Comparison of ENCODE assay signal across 13 cellular contexts in the genomic region with DNA sequence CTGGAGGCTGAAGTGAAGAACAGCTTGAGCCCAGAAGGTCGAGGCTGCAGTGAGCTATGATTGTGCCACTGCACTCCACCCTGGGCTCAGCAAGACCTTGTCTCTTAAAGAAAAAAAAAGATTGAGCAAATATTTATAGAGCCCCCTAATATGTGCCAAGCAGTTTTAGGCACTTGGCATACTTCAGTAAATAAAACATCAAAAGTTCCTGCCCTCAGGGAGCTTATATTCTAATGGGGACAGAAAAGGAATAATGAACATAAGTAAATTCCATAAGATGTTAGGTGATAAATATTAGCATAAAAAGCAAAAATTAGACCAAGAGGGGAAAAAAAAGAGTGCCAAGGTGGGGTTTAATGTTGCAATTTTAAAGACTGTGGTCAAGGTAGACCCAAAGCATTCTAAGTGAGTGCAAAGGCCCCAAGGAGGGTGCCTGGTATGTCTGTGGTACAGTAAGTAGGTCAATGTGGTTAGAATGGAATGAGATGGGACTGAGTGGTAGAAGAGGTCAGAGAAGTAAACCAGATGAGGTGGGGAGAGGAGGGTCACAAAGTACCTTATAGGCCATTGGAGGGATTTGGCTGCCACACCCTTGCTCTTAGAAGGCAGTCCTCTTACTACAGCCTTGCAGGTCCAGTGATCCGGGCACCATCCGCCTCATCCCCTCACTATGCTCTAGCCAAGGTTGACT. TPM values are rescaled to one million over a fixed set of nuclear protein-coding genes. Genes with fewer than 3 reads are reported as not detected.
DNase-seq lines count a peak whose midpoint lies in the region; TF ChIP-seq lines count a peak whose summit lies in the region.
"Had no signal": no experiment of that assay in that cellular context is flagged by ENCODE, and none has a peak within 500 bp of the region (broad histone marks: within the 10 kb centered on the region; RNA-seq: fewer than 3 reads in every experiment).

No MANE protein-coding gene starts in this region.

- H3K36me3 ChIP-seq in neuronal stem cell (replicated peaks in 1 of 2; ENCODE audit: control insufficient read depth in 2 of 2, insufficient read depth in 2 of 2, low read length in 2 of 2): peaks cover 25 to 56% of the 10 kb centered on the region in 2 donors

- H3K27ac ChIP-seq in neuronal stem cell (replicated peaks; ENCODE audit: low read length): no peak overlapping the region
- H3K27ac ChIP-seq: prostate gland, upper lobe of left lung had no signal

- peaks cover 6% of the 10 kb centered on the region for H3K36me3 Mint-ChIP-seq in activated naive CD4-positive, alpha-beta T cell treated with anti-CD3 and anti-CD28 coated beads, Interleukin-2, amount 50 U/mL, for 24 hours
- no peaks in the 10 kb centered on the region for H3K36me3 Mint-ChIP-seq in glutamatergic neuron (ENCODE audit: unreplicated experiment)

- no peaks in the 10 kb centered on the region for H3K27me3 ChIP-seq in neuronal stem cell (ENCODE audit: control insufficient read depth in 3 of 3, insufficient read depth in 3 of 3, low read depth in 1 of 3, low read length in 3 of 3)
- H3K27me3 ChIP-seq: upper lobe of left lung had no signal

- H3K27ac Mint-ChIP-seq in activated naive CD4-positive, alpha-beta T cell treated with anti-CD3 and anti-CD28 coated beads, Interleukin-2, amount 50 U/mL, for 24 hours: peak overlapping the region; percentile 63
- H3K27ac Mint-ChIP-seq in glutamatergic neuron (ENCODE audit: unreplicated experiment): peak overlapping the region; percentile 39

- no peak overlapping the region for H3K4me2 ChIP-seq in neuronal stem cell (ENCODE audit: insufficient read depth, low read length, poor library complexity, severe bottlenecking)

- H3K18ac ChIP-seq in neuronal stem cell (ENCODE audit: low read length): no peak overlapping the region

- H3K9me3 Mint-ChIP-seq in activated naive CD4-positive, alpha-beta T cell treated with anti-CD3 and anti-CD28 coated beads, Interleukin-2, amount 50 U/mL, for 24 hours: no peaks in the 10 kb centered on the region
- peaks cover 3% of the 10 kb centered on the region for H3K9me3 Mint-ChIP-seq in glutamatergic neuron (ENCODE audit: unreplicated experiment)

- peak overlapping the region; percentile 100 for H3K4me3 Mint-ChIP-seq in activated naive CD4-positive, alpha-beta T cell treated with anti-CD3 and anti-CD28 coated beads, Interleukin-2, amount 50 U/mL, for 24 hours
- peak overlapping the region; percentile 47 for H3K4me3 Mint-ChIP-seq in glutamatergic neuron (ENCODE audit: unreplicated experiment)

- H3K23ac ChIP-seq in neuronal stem cell (ENCODE audit: low read depth, low read length, poor library complexity): no peak overlapping the region

- H3K27me3 Mint-ChIP-seq in activated naive CD4-positive, alpha-beta T cell treated with anti-CD3 and anti-CD28 coated beads, Interleukin-2, amount 50 U/mL, for 24 hours: no peaks in the 10 kb centered on the region
- H3K27me3 Mint-ChIP-seq in glutamatergic neuron (ENCODE audit: unreplicated experiment): no peaks in the 10 kb centered on the region

- peaks cover 11% of the 10 kb centered on the region for H3K79me1 ChIP-seq in neuronal stem cell (ENCODE audit: low read depth, low read length)

- peaks cover 0 to 2% of the 10 kb centered on the region in 2 donors for H3K9me3 ChIP-seq in neuronal stem cell (replicated peaks in 1 of 2; ENCODE audit: control insufficient read depth in 2 of 2, insufficient read depth in 1 of 2, low read depth in 1 of 2, low read length in 2 of 2)
- H3K9me3 ChIP-seq: prostate gland, upper lobe of left lung had no signal

- no peak overlapping the region for H2BK5ac ChIP-seq in neuronal stem cell (ENCODE audit: low read length)

- no peak overlapping the region for H2AK5ac ChIP-seq in neuronal stem cell (ENCODE audit: low read depth, low read length)

- peaks cover 6 to 12% of the 10 kb centered on the region in 2 donors for H3K4me1 ChIP-seq in neuronal stem cell (ENCODE audit: control insufficient read depth in 2 of 2, insufficient read depth in 1 of 2, low read depth in 1 of 2, low read length in 2 of 2)
- H3K4me1 ChIP-seq: prostate gland had no signal

- intact Hi-C loops in head of caudate nucleus (cut with DNase I): no loop called here

- H2BK120ac ChIP-seq in neuronal stem cell (ENCODE audit: low read depth, low read length): no peak overlapping the region

- no peak overlapping the region for H2AFZ ChIP-seq in neuronal stem cell (ENCODE audit: low read length)

- no peak overlapping the region for H2BK15ac ChIP-seq in neuronal stem cell (ENCODE audit: low read length)

- WGBS in neuronal stem cell (ENCODE audit: extremely low coverage in 2 of 2, insufficient read length in 2 of 2, insufficient replicate concordance in 1 of 2), 2 donors: no CpG with 5 or more reads among the region's 3 CpGs

- H4K91ac ChIP-seq in neuronal stem cell (ENCODE audit: low read depth, low read length, poor library complexity): no peak overlapping the region

- no peak overlapping the region for H4K8ac ChIP-seq in neuronal stem cell (ENCODE audit: low read depth, low read length)

- H3K9ac ChIP-seq in neuronal stem cell (ENCODE audit: low read depth, low read length, poor library complexity): no peak overlapping the region

- DNase-seq in activated naive CD4-positive, alpha-beta T cell (lab: John Stamatoyannopoulos, UW): no peak
- peak; percentile 41 for DNase-seq in SW480 (ENCODE audit: low spot score)
- no peak for DNase-seq in glutamatergic neuron
- no peak for DNase-seq in activated CD4-positive, CD25-positive, alpha-beta regulatory T cell treated with anti-CD3 and anti-CD28 coated beads, Interleukin-2, amount 50 U/mL, for 72 hours
- no peak for DNase-seq in head of caudate nucleus
- DNase-seq in iPS-NIHi11 (ENCODE audit: low spot score): no peak
- DNase-seq in neuronal stem cell (ENCODE audit: low spot score): no peak
- DNase-seq: mesendoderm, NCI-H2081, NCI-H69, upper lobe of left lung had no signal

- H3K4me1 Mint-ChIP-seq in activated naive CD4-positive, alpha-beta T cell treated with anti-CD3 and anti-CD28 coated beads, Interleukin-2, amount 50 U/mL, for 24 hours: peaks cover 63% of the 10 kb centered on the region
- H3K4me1 Mint-ChIP-seq in glutamatergic neuron (ENCODE audit: low read depth, unreplicated experiment): peaks cover 3% of the 10 kb centered on the region

- H2BK12ac ChIP-seq in neuronal stem cell (ENCODE audit: low read length): no peak overlapping the region

- no peak overlapping the region for H3K14ac ChIP-seq in neuronal stem cell (ENCODE audit: low read length)

- no peak overlapping the region for H3K4me3 ChIP-seq in neuronal stem cell (ENCODE audit: low read length in 2 of 2)
- H3K4me3 ChIP-seq: prostate gland, upper lobe of left lung had no signal

- no peak for TF ChIP-seq CTCF in glutamatergic neuron (IDR thresholded peaks at IDR 0.05; ENCODE audit: partially characterized antibody, unreplicated experiment)

- H3K4ac ChIP-seq in neuronal stem cell (ENCODE audit: low read length): no peak overlapping the region

RNA-seq across cellular contexts. Expression of a gene that starts 2.2 kb away (rescaled TPM):
- 7.5 TPM for total RNA-seq in glutamatergic neuron (ENCODE audit: unreplicated experiment)
- 4.1 TPM for polyA plus RNA-seq in neuronal stem cell (2013, experiment 1 of 2)
- polyA plus RNA-seq in neuronal stem cell (2013, experiment 2 of 2): 4.4 TPM

RNA-seq across cellular contexts. Expression of a gene that starts 2.5 kb away (rescaled TPM):
- total RNA-seq in glutamatergic neuron (ENCODE audit: unreplicated experiment): 33.7 TPM
- polyA plus RNA-seq in neuronal stem cell (2013, experiment 1 of 2): 32.5 TPM
- 30.7 TPM for polyA plus RNA-seq in neuronal stem cell (2013, experiment 2 of 2)

RNA-seq across cellular contexts. Expression of a gene that starts 11.1 kb away (rescaled TPM):
- total RNA-seq in glutamatergic neuron (ENCODE audit: unreplicated experiment): 2.3 TPM
- 2.2 TPM for polyA plus RNA-seq in neuronal stem cell (2013, experiment 1 of 2)
- 2.5 TPM for polyA plus RNA-seq in neuronal stem cell (2013, experiment 2 of 2)
